23 cellular contexts compared by ENCODE assay signal in the genomic region with DNA sequence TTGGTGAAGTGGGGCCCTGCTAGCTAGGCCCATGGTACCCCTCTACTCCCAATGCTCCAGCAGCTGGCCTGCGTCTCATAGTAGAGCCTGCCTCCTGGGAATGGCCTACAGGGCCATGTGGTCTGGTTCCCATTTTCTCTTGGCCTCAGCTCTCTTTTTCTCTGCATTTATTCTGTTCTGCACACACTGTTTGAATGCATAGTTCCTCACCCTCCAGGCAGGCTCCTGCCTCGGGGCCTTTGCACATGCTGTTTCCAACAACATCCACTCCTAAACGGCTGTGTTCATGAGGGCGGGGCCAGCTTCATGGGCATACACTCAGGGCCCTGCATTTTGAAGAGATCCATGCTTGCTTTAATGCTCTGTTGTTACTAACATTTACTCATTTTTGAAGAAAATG.
DNase-seq lines count a peak whose midpoint lies in the region; ATAC-seq and TF ChIP-seq lines count a peak whose summit lies in the region.
"Had no signal": no experiment of that assay in that cellular context is flagged by ENCODE, and none has a peak within 500 bp of the region (broad histone marks: within the 10 kb centered on the region; RNA-seq: fewer than 3 reads in every experiment).

No MANE protein-coding gene starts in this region.

- TF ChIP-seq CTCF in left ventricle myocardium inferior (IDR thresholded peaks at IDR 0.05; ENCODE audit: borderline replicate concordance) = no peak
- TF ChIP-seq CTCF in esophagus muscularis mucosa (IDR thresholded peaks at IDR 0.05) = no peak
- TF ChIP-seq CTCF in spleen (IDR thresholded peaks at IDR 0.05 in 8 of 11, conservative IDR thresholded peaks at IDR 0.05 in 3 of 11) = no peak

- peaks cover 22% of the 10 kb centered on the region for H3K27me3 ChIP-seq in left ventricle myocardium inferior (ENCODE audit: low read depth)
- peaks cover 0 to 7% (median 0%) of the 10 kb centered on the region in 4 donors for H3K27me3 ChIP-seq in esophagus muscularis mucosa
- H3K27me3 ChIP-seq in spleen (replicated peaks in 1 of 7) = peaks cover 0 to 20% (median 0%) of the 10 kb centered on the region in 7 donors
- H3K27me3 ChIP-seq in SJCRH30 = no peaks in the 10 kb centered on the region
- H3K27me3 ChIP-seq: BE2C, BLaER1 had no signal

- DNase-seq in left ventricle myocardium inferior = no peak
- DNase-seq in Right ventricle myocardium inferior (ENCODE audit: missing footprints) = no peak
- DNase-seq in esophagus muscularis mucosa (ENCODE audit: extremely low spot score) = peak; percentile 74
- DNase-seq in spleen = peak; percentile 40
- DNase-seq in SJCRH30 = no peak
- no peak for DNase-seq in germinal center (ENCODE audit: low spot score)
- DNase-seq: 8988T; ACHN; BE2C; C1 segment of cervical spinal cord; CD4-positive, alpha-beta memory T cell; CD4-positive, CD25-positive, alpha-beta regulatory T cell; CD8-positive, alpha-beta memory T cell; COR-L47; DMS 273 treated with DMSO at 0.1 percent for 48 hours; DMS153; DMS53; DMS79; DND-41; EL; GDM1 had no signal

- TF ChIP-seq EP300 in esophagus muscularis mucosa (IDR thresholded peaks at IDR 0.05) = no peak

- H3K27ac ChIP-seq in left ventricle myocardium inferior (replicated peaks) (peak overlapping the region; percentile 7), esophagus muscularis mucosa (replicated peaks in 1 of 4) (no peak overlapping the region), spleen (no peak overlapping the region), SJCRH30 (no peak overlapping the region)
- H3K27ac ChIP-seq: BLaER1 had no signal

- 98% methylated on average over 4 of the region's 4 CpGs for WGBS in esophagus muscularis mucosa
- WGBS in spleen, 5 donors = 65 to 93% (median 91%) methylated on average over 4 of the region's 4 CpGs

- ATAC-seq in Right ventricle myocardium inferior = no peak
- ATAC-seq: GM12878 had no signal

- H3K4me3 ChIP-seq in left ventricle myocardium inferior (no peak overlapping the region), esophagus muscularis mucosa (no peak overlapping the region), spleen (no peak overlapping the region), SJCRH30 (no peak overlapping the region)
- H3K4me3 ChIP-seq: BLaER1, GM12878 had no signal

- H3K36me3 ChIP-seq in left ventricle myocardium inferior (no peaks in the 10 kb centered on the region), esophagus muscularis mucosa (no peaks in the 10 kb centered on the region), spleen (no peaks in the 10 kb centered on the region), SJCRH30 (no peaks in the 10 kb centered on the region)
- H3K36me3 ChIP-seq: BE2C, BLaER1 had no signal

- H3K4me1 ChIP-seq in left ventricle myocardium inferior = no peaks in the 10 kb centered on the region
- no peaks in the 10 kb centered on the region for H3K4me1 ChIP-seq in esophagus muscularis mucosa
- H3K4me1 ChIP-seq in spleen = no peaks in the 10 kb centered on the region
- no peaks in the 10 kb centered on the region for H3K4me1 ChIP-seq in SJCRH30
- H3K4me1 ChIP-seq: BE2C had no signal

- intact Hi-C loops in left ventricle myocardium inferior (cut with micrococcal nuclease) (no loop called here), Right ventricle myocardium inferior (cut with DNase I) (no loop called here), esophagus muscularis mucosa (cut with DNase I) (no loop called here), spleen (cut with DNase I; ENCODE audit: low total_unique reads) (no loop called here)

- TF ChIP-seq POLR2A in esophagus muscularis mucosa (IDR thresholded peaks at IDR 0.05; ENCODE audit: low read depth) (no peak), spleen (IDR thresholded peaks at IDR 0.05) (no peak)

- H3K9me3 ChIP-seq in left ventricle myocardium inferior (replicated peaks) = no peaks in the 10 kb centered on the region
- no peaks in the 10 kb centered on the region for H3K9me3 ChIP-seq in esophagus muscularis mucosa
- H3K9me3 ChIP-seq in spleen = no peaks in the 10 kb centered on the region
- no peaks in the 10 kb centered on the region for H3K9me3 ChIP-seq in SJCRH30 (replicated peaks)
- H3K9me3 ChIP-seq: BE2C, BLaER1 had no signal

Comparison
In these comparisons a context has a peak if more than half of its experiments do, and no peak if none do; other contexts are left out.
1. DNase-seq: peak in esophagus muscularis mucosa (single experiment) and spleen (single experiment); none in left ventricle myocardium inferior (single experiment), Right ventricle myocardium inferior (single experiment), SJCRH30 (0 of 2) and germinal center (single experiment).